In the genomic region with DNA sequence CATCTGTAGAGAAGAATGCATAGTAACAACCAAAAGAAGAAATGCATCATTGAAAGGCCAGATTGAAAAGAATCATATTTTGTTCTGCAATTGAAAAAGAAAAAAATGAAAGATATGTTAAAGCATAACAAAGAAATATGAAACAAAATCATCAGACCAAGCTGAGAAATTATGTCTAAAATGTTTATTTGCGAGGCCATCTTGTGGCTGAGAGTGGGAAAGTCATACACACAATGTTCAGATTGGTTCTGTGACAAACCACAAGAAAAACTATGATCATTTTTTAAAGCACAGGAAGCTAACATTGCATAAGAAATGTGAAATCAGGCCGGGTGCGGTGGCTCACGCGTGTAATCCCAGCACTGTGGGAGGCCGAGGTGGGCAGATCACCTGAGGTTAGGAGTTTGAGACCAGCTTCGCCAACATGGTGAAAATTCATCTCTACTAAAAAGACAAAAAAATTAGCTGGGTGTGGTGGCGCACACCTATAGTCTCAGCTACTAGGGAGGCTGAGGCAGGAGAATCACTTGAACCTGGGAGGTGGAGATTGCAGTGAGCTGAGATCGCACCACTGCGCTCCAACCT, we compare ENCODE assay signal across 10 cellular contexts.
DNase-seq lines count a peak whose midpoint lies in the region; ATAC-seq and TF ChIP-seq lines count a peak whose summit lies in the region.
"Had no signal": no experiment of that assay in that cellular context is flagged by ENCODE, and none has a peak within 500 bp of the region (broad histone marks: within the 10 kb centered on the region; RNA-seq: fewer than 3 reads in every experiment).

No MANE protein-coding gene starts in this region.

- peak; percentile 48; the same call in 2 of the 3 replicates for TF ChIP-seq CTCF in GM12872 (IDR thresholded peaks at IDR 0.05; ENCODE audit: insufficient read depth, low read depth, low read length)
- peak; percentile 24 for TF ChIP-seq CTCF in foreskin fibroblast (IDR thresholded peaks at IDR 0.05; ENCODE audit: low read depth, low read length)

- ATAC-seq in GM19035 (IDR thresholded peaks at IDR 0.05; ENCODE audit: unreplicated experiment): no peak
- no peak for ATAC-seq in GM18520 (IDR thresholded peaks at IDR 0.05; ENCODE audit: unreplicated experiment)

- in situ Hi-C loops in ACHN (cut with HindIII; ENCODE audit: low pct_ligation_motif_present, low pct_unique_long_range_greater_than_20kb, low sequenced_read_pairs): no loop called here

- peak; percentile 33 for DNase-seq in ACHN
- peak; percentile 46 for DNase-seq in RKO (ENCODE audit: low spot score)
- peak in 1 of 2 donors; percentile 6 for DNase-seq in foreskin fibroblast
- no peak for DNase-seq in 8988T
- DNase-seq in NCI-H2107 (lab: John Stamatoyannopoulos, UW): no peak
- DNase-seq: activated naive CD8-positive, alpha-beta T cell treated with anti-CD3 and anti-CD28 coated beads, Interleukin-2, amount 10 ng/mL, durations not matched to agents 7 days and 5 days; NCI-H187 treated with DMSO at 0.1 percent for 48 hours had no signal

- no peak overlapping the region for H3K4me3 ChIP-seq in foreskin fibroblast (ENCODE audit: low read depth in 1 of 2, low read length in 2 of 2)

Comparison
In these comparisons a context has a peak if more than half of its experiments do, and no peak if none do; other contexts are left out.
1. DNase-seq: peak in ACHN (single experiment) and RKO (single experiment); none in 8988T (single experiment) and NCI-H2107 (single experiment).